8 cellular contexts compared by ENCODE assay signal in genomic region chr9:22452415-22453010, GRCh38. TPM values are rescaled to one million over a fixed set of nuclear protein-coding genes. Genes with fewer than 3 reads are reported as not detected.
DNase-seq lines count a peak whose midpoint lies in the region; ATAC-seq, FAIRE-seq and TF ChIP-seq lines count a peak whose summit lies in the region.

No MANE protein-coding gene starts in this region.

- peak; percentile 63 for FAIRE-seq in HepG2 (lab: Jason Lieb, UNC)

- no peaks in the 10 kb centered on the region for H3K27me3 ChIP-seq in OCI-LY1 (ENCODE audit: insufficient read depth, low read length)
- peaks cover 1 to 11% of the 10 kb centered on the region in 2 experiments; a peak in 3 of 5 replicates for H3K27me3 ChIP-seq in HepG2 (ENCODE audit: control insufficient read depth in 1 of 2, insufficient read depth in 2 of 2, low read length in 2 of 2)

- peak; percentile 17 to 18 for DNase-seq in NCI-H524 (lab: John Stamatoyannopoulos, UW)
- DNase-seq in NCI-H524 treated with DMSO at 0.1 percent for 48 hours (lab: John Stamatoyannopoulos, UW) = no peak
- peak; percentile 56 for DNase-seq in astrocyte of the spinal cord (ENCODE audit: low read depth, low spot score)
- peak; percentile 17 for DNase-seq in HepG2 (ENCODE audit: low spot score)
- DNase-seq in stimulated activated naive CD8-positive, alpha-beta T cell treated with anti-CD3 and anti-CD28 coated beads, Interleukin-15, Interleukin-2, amounts not matched to agents 100 U/mL and 50 U/mL, for 24 hours = peak; percentile 43

- TF ChIP-seq RAD21 in HepG2 (CRISPR knock-in tag; IDR thresholded peaks at IDR 0.05) = no peak

- intact Hi-C loops in HepG2 (cut with micrococcal nuclease; ENCODE audit: unreplicated experiment) = loop anchor here (1.0 to 2.0 kb wide), 3 partner anchors 145 to 640 kb away; no protein-coding TSS in a partner anchor

- in situ Hi-C loops in astrocyte of the spinal cord (cut with HindIII; ENCODE audit: low sequenced_read_pairs) = no loop called here
- in situ Hi-C loops in HepG2 (cut with HindIII; ENCODE audit: extremely low pct_ligation_motif_present, low pct_unique_long_range_greater_than_20kb) = loop anchor here (5.0 kb wide), 1 partner anchor 145 kb away; no protein-coding TSS in a partner anchor

- TF ChIP-seq CTCF in OCI-LY1 (IDR thresholded peaks at IDR 0.05; ENCODE audit: low read length) (peak; percentile 92), astrocyte of the spinal cord (IDR thresholded peaks at IDR 0.05; ENCODE audit: low read depth, low read length) (peak; percentile 74), HepG2 (CRISPR knock-in tag; IDR thresholded peaks at IDR 0.05) (peak; percentile 49)

- H3K9me2 ChIP-seq in OCI-LY1 (ENCODE audit: low read depth, low read length) = no peaks in the 10 kb centered on the region

- 3% methylated on average over 4 of the region's 4 CpGs for WGBS in HepG2 (ENCODE audit: low lambda C conversion rate)

- CTCF ChIA-PET in HepG2 (lab: Yijun Ruan, JAX; ENCODE audit: low intra/inter-chr PET ratio, low total read pairs) = interaction anchor here (1.1 to 2.3 kb wide), 4 partner anchors 144 to 639 kb away, joined by 3 to 11 read pairs (median 6); no protein-coding TSS in a partner anchor

- no peak overlapping the region for H3K9ac ChIP-seq in OCI-LY1 (ENCODE audit: low read length)
- H3K9ac ChIP-seq in HepG2 (ENCODE audit: insufficient read depth, low read depth, low read length) = no peak overlapping the region

- ATAC-seq in HG02981 (IDR thresholded peaks at IDR 0.05; ENCODE audit: unreplicated experiment) (peak; percentile 56), HepG2 (peak; percentile 45; the same call in 1 of the 3 replicates), GM21528 (IDR thresholded peaks at IDR 0.05; ENCODE audit: low FRiP score, unreplicated experiment) (no peak)
- ATAC-seq in stimulated activated naive CD8-positive, alpha-beta T cell treated with anti-CD3 and anti-CD28 coated beads, Interleukin-15, Interleukin-2, amounts not matched to agents 100 U/mL and 50 U/mL, for 24 hours = no peak

- H3K9me3 ChIP-seq in OCI-LY1 (ENCODE audit: low read length) (no peaks in the 10 kb centered on the region), HepG2 (ENCODE audit: low read length) (no peaks in the 10 kb centered on the region)

- H3K36me3 ChIP-seq in OCI-LY1 (ENCODE audit: insufficient read depth, low read length) = no peaks in the 10 kb centered on the region
- H3K36me3 ChIP-seq in HepG2 (replicated peaks in 1 of 2; ENCODE audit: control insufficient read depth in 1 of 2, insufficient read depth in 2 of 2, low read length in 2 of 2) = no peaks in the 10 kb centered on the region

- no peaks in the 10 kb centered on the region for H3K79me2 ChIP-seq in OCI-LY1 (ENCODE audit: insufficient read depth, low read length)
- H3K79me2 ChIP-seq in HepG2 (ENCODE audit: insufficient read depth, low read length) = no peaks in the 10 kb centered on the region

- H3K27ac ChIP-seq in OCI-LY1 (ENCODE audit: low read depth, low read length, poor library complexity, severe bottlenecking) (no peak overlapping the region), HepG2 (ENCODE audit: extremely low read length, insufficient read depth, low read length) (no peak overlapping the region)

- H3K4me1 ChIP-seq in OCI-LY1 (ENCODE audit: insufficient read depth, low read length, severe bottlenecking) (no peaks in the 10 kb centered on the region), HepG2 (ENCODE audit: insufficient read depth, low read length) (no peaks in the 10 kb centered on the region)

- H2AFZ ChIP-seq in OCI-LY1 (ENCODE audit: low read length) = no peak overlapping the region
- H2AFZ ChIP-seq in HepG2 (ENCODE audit: low read length) = no peak overlapping the region

- no peak overlapping the region for H3K4me2 ChIP-seq in OCI-LY1 (ENCODE audit: low read length)
- no peak overlapping the region for H3K4me2 ChIP-seq in HepG2 (ENCODE audit: low read depth, low read length)

- no peak overlapping the region for H3K4me3 ChIP-seq in OCI-LY1 (ENCODE audit: low read depth, low read length, poor library complexity, severe bottlenecking)
- no peak overlapping the region for H3K4me3 ChIP-seq in astrocyte of the spinal cord (ENCODE audit: low read depth, low read length)
- H3K4me3 ChIP-seq in HepG2 (replicated peaks in 1 of 3; ENCODE audit: insufficient read depth in 1 of 3, low read depth in 2 of 3, low read length in 3 of 3) = no peak overlapping the region

- no TSS peak for BruUV-seq in HepG2 (replicated peaks; lab: Mats Ljungman, UMichigan)

- no peaks in the 10 kb centered on the region for H3F3A ChIP-seq in OCI-LY1 (ENCODE audit: insufficient read depth, low read length)

- H4K20me1 ChIP-seq in OCI-LY1 (ENCODE audit: insufficient read depth, low read length) (no peaks in the 10 kb centered on the region), HepG2 (ENCODE audit: insufficient read depth, low read length) (no peaks in the 10 kb centered on the region)

- no peak for TF ChIP-seq POLR2A in HepG2 (IDR thresholded peaks at IDR 0.05; ENCODE audit: insufficient read depth in 1 of 2, low read depth in 2 of 2, low read length in 2 of 2)

- POLR2A ChIA-PET in HepG2 (lab: Yijun Ruan, JAX) = no interaction called here

- TF ChIP-seq EP300 in HepG2 (IDR thresholded peaks at IDR 0.05; ENCODE audit: low read depth in 2 of 2, low read length in 2 of 2) (no peak), HepG2 (CRISPR knock-in tag; IDR thresholded peaks at IDR 0.05; ENCODE audit: borderline replicate concordance) (no peak)

TF ChIP-seq in HepG2, 621 proteins besides CTCF, POLR2A, EP300 and RAD21:
- TF ChIP-seq TEAD3 (CRISPR knock-in tag; optimal IDR thresholded peaks at IDR 0.05; ENCODE audit: borderline replicate concordance) = no peak
- no peak for TF ChIP-seq ZNF451 (CRISPR knock-in tag; IDR thresholded peaks at IDR 0.05)
- peak; percentile 56 for TF ChIP-seq STAG1 (CRISPR knock-in tag; IDR thresholded peaks at IDR 0.05)
- TF ChIP-seq SMC3 (IDR thresholded peaks at IDR 0.05; ENCODE audit: low read length) = peak; percentile 64

RNA-seq across cellular contexts. Expression of gene DMRTA1, which starts 5.9 kb away (rescaled TPM):
- 0.07 and 0.13 TPM in 2 replicates for total RNA-seq in HepG2 (2016; rRNA removed; fragmentation: Illumina TruSeq; extraction: Trizol)
- total RNA-seq in HepG2 (2016; cell fraction: cytosol; rRNA removed; fragmentation: Illumina TruSeq; extraction: Trizol; ENCODE audit: low read depth) = under 0.01 and 0.09 TPM in 2 replicates
- 0.09 and 0.11 TPM in 2 replicates for total RNA-seq in HepG2 (2016; cell fraction: insoluble cytoplasmic fraction; rRNA removed; fragmentation: Illumina TruSeq; extraction: Trizol)
- total RNA-seq in HepG2 (2016; cell fraction: membrane; rRNA removed; fragmentation: Illumina TruSeq; extraction: Trizol) = 0.10 and 0.12 TPM in 2 replicates
- 0.56 and 0.62 TPM in 2 replicates for total RNA-seq in HepG2 (2016; cell fraction: nucleus; rRNA removed; fragmentation: Illumina TruSeq; extraction: Trizol)
- polyA plus RNA-seq in HepG2 (2011; rRNA removed) = 0.05 and 0.16 TPM in 2 replicates
- 0.01 and 0.04 TPM in 2 replicates for polyA plus RNA-seq in HepG2 (2011; cell fraction: cytosol; rRNA removed)
- 0.11 and 0.24 TPM in 2 replicates for polyA plus RNA-seq in HepG2 (2011; cell fraction: nucleus; rRNA removed)
- polyA plus RNA-seq in HepG2 (2012) = not detected in 2 replicates
- polyA plus RNA-seq in HepG2 (2016; cell fraction: cytosol; fragmentation: Illumina TruSeq; extraction: Trizol; ENCODE audit: low read depth) = not detected in 2 replicates
- polyA plus RNA-seq in HepG2 (2016; cell fraction: insoluble cytoplasmic fraction; fragmentation: Illumina TruSeq; extraction: Trizol; ENCODE audit: low read depth) = 0.03 and 0.07 TPM in 2 replicates
- 0.03 and 0.09 TPM in 2 replicates for polyA plus RNA-seq in HepG2 (2016; cell fraction: membrane; fragmentation: Illumina TruSeq; extraction: Trizol; ENCODE audit: low read depth)
- 0.08 and 0.11 TPM in 2 replicates for polyA plus RNA-seq in HepG2 (2016; cell fraction: nucleus; fragmentation: Illumina TruSeq; extraction: Trizol; ENCODE audit: insufficient read depth, low read depth)
- polyA minus RNA-seq in HepG2 (2011; rRNA and poly(A)+ RNA removed; ENCODE audit: low replicate concordance) = 0.20 and 0.44 TPM in 2 replicates
- 0.10 TPM in 1 of 2 replicates, not detected in the other for polyA minus RNA-seq in HepG2 (2011; cell fraction: cytosol; rRNA and poly(A)+ RNA removed)
- 4.8 and 5.3 TPM in 2 replicates for polyA minus RNA-seq in HepG2 (2011; cell fraction: nucleus; rRNA and poly(A)+ RNA removed)

Comparison
In these comparisons a context has a peak if more than half of its experiments do, and no peak if none do; other contexts are left out.
1. ATAC-seq: peak in HG02981 (single experiment) and HepG2 (single experiment); none in stimulated activated naive CD8-positive, alpha-beta T cell treated with anti-CD3 and anti-CD28 coated beads, Interleukin-15, Interleukin-2, amounts not matched to agents 100 U/mL and 50 U/mL, for 24 hours (single experiment) and GM21528 (single experiment).
2. Peak in every context shown above with its lines, with median percentiles within 50 percentile points of each other: CTCF ChIP-seq.